ENCODE assay signal across 23 cellular contexts in the genomic region with DNA sequence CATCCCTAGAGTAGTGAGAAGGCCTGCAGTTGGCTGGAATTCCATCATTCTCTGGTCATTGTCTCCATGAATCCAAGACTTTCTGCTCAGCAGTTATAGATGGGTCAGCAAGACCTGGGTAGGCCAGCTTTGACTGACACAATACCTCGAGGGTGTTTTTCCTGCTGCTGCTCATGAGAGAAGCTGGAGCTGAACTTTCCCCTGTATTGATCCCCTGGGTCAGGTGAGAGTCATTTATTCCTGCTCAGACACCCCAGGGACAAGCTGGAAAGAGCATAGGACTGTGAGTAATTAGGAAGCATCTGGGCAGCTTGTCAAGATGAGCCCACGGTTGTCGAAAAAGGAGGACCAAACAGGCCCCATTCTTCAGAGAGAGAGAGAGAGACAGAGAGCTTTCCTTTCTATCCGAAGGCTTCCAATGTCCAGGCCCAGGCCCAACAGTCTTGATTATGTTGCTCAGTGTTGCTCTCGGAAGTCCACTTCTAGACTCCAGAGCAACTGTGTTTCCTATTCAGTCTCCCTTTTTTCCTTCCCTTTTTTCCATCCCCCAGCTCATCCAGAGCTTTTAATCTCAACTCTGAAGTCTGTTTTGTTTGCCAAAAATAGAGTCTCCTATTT.
DNase-seq lines count a peak whose midpoint lies in the region; ATAC-seq, FAIRE-seq and TF ChIP-seq lines count a peak whose summit lies in the region.
"Had no signal": no experiment of that assay in that cellular context is flagged by ENCODE, and none has a peak within 500 bp of the region (broad histone marks: within the 10 kb centered on the region; RNA-seq: fewer than 3 reads in every experiment).

No MANE protein-coding gene starts in this region.

- TF ChIP-seq RAD21 in HepG2 (CRISPR knock-in tag; IDR thresholded peaks at IDR 0.05): no peak

- no peak overlapping the region for H3K4me2 ChIP-seq in hepatocyte
- H3K4me2 ChIP-seq in HepG2 (ENCODE audit: low read depth, low read length): peak overlapping the region; percentile 32; the same call in 1 of the 2 replicates
- H3K4me2 ChIP-seq: A549; BLaER1 treated with 17β-estradiol and CSF1 and Interleukin-3, amounts not matched to agents 10 nM and 100 nM had no signal

- peak; percentile 13 for FAIRE-seq in HTR-8/SVneo (lab: Jason Lieb, UNC)
- FAIRE-seq in HepG2 (lab: Jason Lieb, UNC): no peak
- FAIRE-seq: A549, D721Med, G401.6, GM12891, GM19239 had no signal

- TF ChIP-seq EP300 in HepG2 (IDR thresholded peaks at IDR 0.05; ENCODE audit: low read depth in 2 of 2, low read length in 2 of 2) (no peak), HepG2 (CRISPR knock-in tag; IDR thresholded peaks at IDR 0.05; ENCODE audit: borderline replicate concordance) (no peak)

- intact Hi-C loops in HepG2 (cut with micrococcal nuclease; ENCODE audit: unreplicated experiment) (no loop called here), right lobe of liver (cut with DNase I) (no loop called here), spleen (cut with DNase I; ENCODE audit: low total_unique reads) (no loop called here)

- no TSS peak for BruUV-seq in HepG2 (replicated peaks; lab: Mats Ljungman, UMichigan)

- no peaks in the 10 kb centered on the region for H3K79me2 ChIP-seq in hepatocyte
- no peaks in the 10 kb centered on the region for H3K79me2 ChIP-seq in HepG2 (ENCODE audit: insufficient read depth, low read length)

- no peak overlapping the region for H2AFZ ChIP-seq in hepatocyte
- no peak overlapping the region for H2AFZ ChIP-seq in HepG2 (ENCODE audit: low read length)

- no peaks in the 10 kb centered on the region for H3K4me1 ChIP-seq in hepatocyte (ENCODE audit: insufficient read depth)
- H3K4me1 ChIP-seq in HepG2 (ENCODE audit: insufficient read depth, low read length): peaks cover 22% of the 10 kb centered on the region
- H3K4me1 ChIP-seq in right lobe of liver: peaks cover 0 to 10% (median 4%) of the 10 kb centered on the region in 4 donors
- no peaks in the 10 kb centered on the region for H3K4me1 ChIP-seq in spleen
- H3K4me1 ChIP-seq: BLaER1 treated with 17β-estradiol and CSF1 and Interleukin-3, amounts not matched to agents 10 nM and 100 nM had no signal

- TF ChIP-seq POLR2A in HepG2 (IDR thresholded peaks at IDR 0.05; ENCODE audit: insufficient read depth in 1 of 2, low read depth in 2 of 2, low read length in 2 of 2) (no peak), right lobe of liver (IDR thresholded peaks at IDR 0.05) (no peak), spleen (IDR thresholded peaks at IDR 0.05) (no peak)

- DNase-seq in HTR-8/SVneo (ENCODE audit: insufficient read length, low spot score) (no peak), hepatocyte (ENCODE audit: low spot score) (peak; percentile 13), HepG2 (ENCODE audit: low spot score) (no peak), right lobe of liver (peak in 2 of 3 donors; percentile 25 to 55), NCI-H526 treated with DMSO at 0.1 percent for 48 hours (lab: John Stamatoyannopoulos, UW) (no peak), spleen (no peak), NOMO-1 treated with dmso at 0.1 percent for 144 hours (lab: John Stamatoyannopoulos, UW; ENCODE audit: unreplicated experiment) (no peak)
- DNase-seq: AML-193; Caco-2; Calu3; CD4-positive, alpha-beta T cell; CD8-positive, alpha-beta T cell; DMS79 treated with DMSO at 0.1 percent for 48 hours; GF-D8 had no signal

- H3K9me3 ChIP-seq in hepatocyte (ENCODE audit: low read depth) (no peaks in the 10 kb centered on the region), HepG2 (ENCODE audit: low read length) (no peaks in the 10 kb centered on the region), right lobe of liver (no peaks in the 10 kb centered on the region), spleen (no peaks in the 10 kb centered on the region)
- H3K9me3 ChIP-seq: A549; BLaER1 treated with 17β-estradiol and CSF1 and Interleukin-3, amounts not matched to agents 10 nM and 100 nM; Caco-2 had no signal

- in situ Hi-C loops in HepG2 (cut with HindIII; ENCODE audit: extremely low pct_ligation_motif_present, low pct_unique_long_range_greater_than_20kb): no loop called here

- H3K27me3 ChIP-seq in hepatocyte (peaks cover 7% of the 10 kb centered on the region), HepG2 (ENCODE audit: control insufficient read depth in 1 of 2, insufficient read depth in 2 of 2, low read length in 2 of 2) (peaks cover 0 to 5% of the 10 kb centered on the region in 2 experiments; a peak in 1 of 5 replicates), right lobe of liver (no peaks in the 10 kb centered on the region), spleen (replicated peaks in 1 of 7) (peaks cover 0 to 5% (median 0%) of the 10 kb centered on the region in 7 donors)
- H3K27me3 ChIP-seq: BLaER1 treated with 17β-estradiol and CSF1 and Interleukin-3, amounts not matched to agents 10 nM and 100 nM had no signal

- no peak overlapping the region for H3K9ac ChIP-seq in HepG2 (ENCODE audit: insufficient read depth, low read depth, low read length)
- H3K9ac ChIP-seq: BLaER1 treated with 17β-estradiol and CSF1 and Interleukin-3, amounts not matched to agents 10 nM and 100 nM had no signal

- 82% methylated on average over 5 of the region's 5 CpGs for WGBS in hepatocyte (ENCODE audit: low lambda C conversion rate, missing lambda C conversion rate)
- 21% methylated on average over 5 of the region's 5 CpGs for WGBS in HepG2 (ENCODE audit: low lambda C conversion rate)
- 31% methylated on average over 4 of the region's 5 CpGs for WGBS in right lobe of liver (ENCODE audit: insufficient coverage, low coverage, low lambda C conversion rate, missing lambda C conversion rate)
- WGBS in spleen, 5 donors: 82 to 92% (median 83%) methylated on average over 5 of the region's 5 CpGs

- no peak overlapping the region for H3K4me3 ChIP-seq in hepatocyte
- no peak overlapping the region for H3K4me3 ChIP-seq in HepG2 (replicated peaks in 1 of 3; ENCODE audit: insufficient read depth in 1 of 3, low read depth in 2 of 3, low read length in 3 of 3)
- H3K4me3 ChIP-seq in right lobe of liver: no peak overlapping the region
- H3K4me3 ChIP-seq in spleen: no peak overlapping the region
- H3K4me3 ChIP-seq: A549; BLaER1 treated with 17β-estradiol and CSF1 and Interleukin-3, amounts not matched to agents 10 nM and 100 nM had no signal

- H4K20me1 ChIP-seq in hepatocyte (ENCODE audit: insufficient read depth, poor library complexity, severe bottlenecking): no peaks in the 10 kb centered on the region
- no peaks in the 10 kb centered on the region for H4K20me1 ChIP-seq in HepG2 (ENCODE audit: insufficient read depth, low read length)
- H4K20me1 ChIP-seq: BLaER1 treated with 17β-estradiol and CSF1 and Interleukin-3, amounts not matched to agents 10 nM and 100 nM had no signal

- POLR2A ChIA-PET in HepG2 (lab: Yijun Ruan, JAX): interaction anchor here (1.0 to 1.4 kb wide), 3 partner anchors 9 to 178 kb away, joined by 3 to 12 read pairs (median 7); partner anchors contain the start of gene SMOC1

- CTCF ChIA-PET in HepG2 (lab: Yijun Ruan, JAX; ENCODE audit: low intra/inter-chr PET ratio, low total read pairs): no interaction called here

- H3K36me3 ChIP-seq in hepatocyte (replicated peaks; ENCODE audit: insufficient read depth, low read depth) (no peaks in the 10 kb centered on the region), HepG2 (replicated peaks in 1 of 2; ENCODE audit: control insufficient read depth in 1 of 2, insufficient read depth in 2 of 2, low read length in 2 of 2) (no peaks in the 10 kb centered on the region), right lobe of liver (no peaks in the 10 kb centered on the region), spleen (no peaks in the 10 kb centered on the region)
- H3K36me3 ChIP-seq: BLaER1 treated with 17β-estradiol and CSF1 and Interleukin-3, amounts not matched to agents 10 nM and 100 nM had no signal

- peak; percentile 88 for ATAC-seq in HepG2
- ATAC-seq in right lobe of liver: peak; percentile 87 to 98 (median 95)
- ATAC-seq in GM21825 (IDR thresholded peaks at IDR 0.05; ENCODE audit: unreplicated experiment): no peak
- ATAC-seq: A549; CD8-positive, alpha-beta T cell had no signal

- H3K27ac ChIP-seq in hepatocyte (no peak overlapping the region), HepG2 (ENCODE audit: extremely low read length, insufficient read depth, low read length) (no peak overlapping the region), right lobe of liver (no peak overlapping the region), spleen (no peak overlapping the region)
- H3K27ac ChIP-seq: 22Rv1; A549; BLaER1 treated with 17β-estradiol and CSF1 and Interleukin-3, amounts not matched to agents 10 nM and 100 nM; C4-2B had no signal

- TF ChIP-seq CTCF in hepatocyte (IDR thresholded peaks at IDR 0.05; ENCODE audit: poor library complexity): no peak
- TF ChIP-seq CTCF in HepG2 (CRISPR knock-in tag; IDR thresholded peaks at IDR 0.05): no peak
- TF ChIP-seq CTCF in right lobe of liver (IDR thresholded peaks at IDR 0.05): no peak
- no peak for TF ChIP-seq CTCF in spleen (IDR thresholded peaks at IDR 0.05 in 8 of 11, conservative IDR thresholded peaks at IDR 0.05 in 3 of 11)

- no peaks in the 10 kb centered on the region for H3K9me2 ChIP-seq in hepatocyte (replicated peaks; ENCODE audit: insufficient read depth)

TF ChIP-seq in HepG2, 621 proteins besides CTCF, POLR2A, EP300 and RAD21 (continues in another document):
- TF ChIP-seq HNF4A (CRISPR knock-in tag; IDR thresholded peaks at IDR 0.05) (peak; percentile 65), RNF2 (conservative IDR thresholded peaks at IDR 0.05; ENCODE audit: low read depth) (no peak), ZFP37 (CRISPR knock-in tag; IDR thresholded peaks at IDR 0.05; ENCODE audit: borderline replicate concordance) (no peak), MBD4 (IDR thresholded peaks at IDR 0.05; ENCODE audit: borderline replicate concordance, low read length) (no peak), ZFX (CRISPR knock-in tag; IDR thresholded peaks at IDR 0.05; ENCODE audit: low read depth) (0 out of 2 replicates have a peak, but pooled peaks have one; percentile 14)
- TF ChIP-seq, protein P1, sequence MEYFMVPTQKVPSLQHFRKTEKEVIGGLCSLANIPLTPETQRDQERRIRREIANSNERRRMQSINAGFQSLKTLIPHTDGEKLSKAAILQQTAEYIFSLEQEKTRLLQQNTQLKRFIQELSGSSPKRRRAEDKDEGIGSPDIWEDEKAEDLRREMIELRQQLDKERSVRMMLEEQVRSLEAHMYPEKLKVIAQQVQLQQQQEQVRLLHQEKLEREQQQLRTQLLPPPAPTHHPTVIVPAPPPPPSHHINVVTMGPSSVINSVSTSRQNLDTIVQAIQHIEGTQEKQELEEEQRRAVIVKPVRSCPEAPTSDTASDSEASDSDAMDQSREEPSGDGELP (IDR thresholded peaks at IDR 0.05; ENCODE audit: borderline replicate concordance, low read depth): 0 out of 2 replicates have a peak, but pooled peaks have one; percentile 11

Comparison
In these comparisons a context has a peak if more than half of its experiments do, and no peak if none do; other contexts are left out.
1. DNase-seq: peak in hepatocyte (single experiment) and right lobe of liver (2 of 3); none in HTR-8/SVneo (single experiment), HepG2 (single experiment), NCI-H526 treated with DMSO at 0.1 percent for 48 hours (single experiment), spleen (single experiment) and NOMO-1 treated with dmso at 0.1 percent for 144 hours (single experiment).